8 cellular contexts compared by ENCODE assay signal in the genomic region with DNA sequence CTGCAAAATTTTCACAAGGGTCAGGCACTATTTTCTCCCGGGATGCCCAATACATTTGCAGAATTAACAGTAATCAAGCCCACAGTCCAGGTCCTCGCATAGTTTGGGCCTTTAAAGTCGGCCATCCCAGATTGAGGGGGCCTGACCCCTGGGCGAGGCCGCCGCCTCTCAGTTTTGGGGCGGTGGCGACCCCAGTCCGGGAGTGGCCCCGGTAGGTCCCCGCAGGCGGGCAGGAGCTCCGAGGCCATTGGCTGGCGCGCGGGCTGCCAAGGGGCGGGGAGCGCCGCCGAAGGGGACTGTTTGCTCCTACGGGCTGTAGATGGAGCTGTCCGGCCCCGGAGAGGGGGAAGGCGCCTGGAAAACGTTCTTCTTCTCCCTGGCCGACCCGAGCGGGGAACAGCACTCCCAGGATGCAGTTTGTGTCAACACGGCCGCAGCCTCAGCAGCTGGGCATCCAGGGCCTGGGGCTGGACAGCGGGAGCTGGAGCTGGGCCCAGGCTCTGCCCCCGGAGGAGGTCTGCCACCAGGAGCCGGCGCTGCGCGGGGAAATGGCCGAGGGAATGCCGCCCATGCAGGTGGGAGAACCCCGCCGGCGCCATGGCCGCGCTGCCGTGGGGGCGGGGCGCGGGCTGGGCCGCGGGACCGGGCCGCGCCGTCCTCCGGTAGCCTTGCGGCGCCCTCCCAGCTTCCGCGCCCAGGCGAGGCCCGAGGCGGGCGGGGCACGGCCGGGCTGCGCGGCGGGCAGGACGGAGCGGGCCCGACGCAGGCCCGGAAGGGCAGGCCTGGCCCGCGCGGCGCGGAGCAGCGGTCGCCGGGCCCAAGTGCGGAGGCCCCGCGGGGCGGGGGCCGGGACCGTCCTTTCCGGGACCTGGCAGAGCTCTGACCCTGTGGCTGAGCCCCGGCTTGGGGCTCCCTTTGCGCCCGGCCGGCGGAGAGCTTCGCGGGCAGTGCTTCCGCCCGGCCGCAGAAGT.
DNase-seq lines count a peak whose midpoint lies in the region; ATAC-seq lines count a peak whose summit lies in the region.

Gene ZNF282, plus strand, starts transcription at position 367 of the 971 bp plus-strand sequence. Its CDS starts 44 bp downstream, at position 411.

- DNase-seq in AG08395 (ENCODE audit: low spot score) (peak; percentile 97), NCI-H2171 treated with DMSO at 0.1 percent for 48 hours (lab: John Stamatoyannopoulos, UW) (peak; percentile 87), islet precursor cell (peak; percentile 97)
- peak; percentile 37 to 62 (median 49) for DNase-seq in activated CD4-positive, CD25-positive, alpha-beta regulatory T cell (lab: John Stamatoyannopoulos, UW)
- peak; percentile 55 for DNase-seq in central memory CD4-positive, alpha-beta T cell
- peak; percentile 68 to 82 (median 68) for DNase-seq in stimulated activated CD4-positive, alpha-beta T cell treated with anti-CD3 and anti-CD28 coated beads, Interleukin-12 subunit alpha, Interleukin-12 subunit beta, amount 100 ng/mL, for 48 hours (ENCODE audit: low read depth in 2 of 3, low spot score in 1 of 3)

- ATAC-seq in GM18868 (IDR thresholded peaks at IDR 0.05; ENCODE audit: unreplicated experiment), result peak; percentile 92
- peak; percentile 96 for ATAC-seq in HG03108 (IDR thresholded peaks at IDR 0.05; ENCODE audit: unreplicated experiment)

Comparison
In these comparisons a context has a peak if more than half of its experiments do, and no peak if none do; other contexts are left out.
1. Peak in every context shown above with its lines: DNase-seq and ATAC-seq.